ENCODE assay signal across 24 cellular contexts in the genomic region with DNA sequence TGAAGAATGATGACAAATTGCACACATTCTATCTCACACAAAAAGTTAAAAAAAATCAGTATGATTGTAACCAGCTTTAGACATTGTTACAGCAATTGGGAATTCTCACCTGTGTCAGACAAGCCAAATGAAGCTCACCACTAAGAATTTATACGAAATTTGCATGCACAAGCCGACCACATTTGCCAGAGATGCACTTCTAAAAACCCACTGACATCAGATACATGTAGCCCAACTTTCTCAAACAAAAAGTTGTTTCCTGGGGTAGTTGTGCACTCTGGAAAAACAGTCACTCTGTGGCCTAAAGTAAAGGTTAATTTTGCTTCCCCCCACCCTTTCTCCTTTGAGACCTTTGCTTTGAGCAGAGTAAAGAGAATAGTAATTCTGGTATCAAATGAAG.
DNase-seq lines count a peak whose midpoint lies in the region; ATAC-seq, FAIRE-seq and TF ChIP-seq lines count a peak whose summit lies in the region.
"Had no signal": no experiment of that assay in that cellular context is flagged by ENCODE, and none has a peak within 500 bp of the region (broad histone marks: within the 10 kb centered on the region; RNA-seq: fewer than 3 reads in every experiment).

No MANE protein-coding gene starts in this region.

- peaks cover 33 to 56% of the 10 kb centered on the region in 2 donors for H3K4me1 Mint-ChIP-seq in natural killer cell treated with Interleukin-12 subunit alpha and Interleukin-12 subunit beta and Interleukin-15 and Interleukin-18, amount 100 ng/mL, for 72 hours (ENCODE audit: low read depth in 2 of 2)
- H3K4me1 Mint-ChIP-seq in natural killer cell (no peaks in the 10 kb centered on the region), neural progenitor cell (no peaks in the 10 kb centered on the region)
- H3K4me1 Mint-ChIP-seq in activated T-helper 1 cell treated with anti-CD3 and anti-CD28 coated beads, Interleukin-12 subunit alpha, Interleukin-12 subunit beta, Interleukin-2, Interleukin-4 antibody, amounts not matched to agents 30 ng/mL and 10 ng/mL and 1 ng/mL, durations not matched to agents 14 hours and 24 hours and 36 hours (ENCODE audit: low read depth) = peaks cover 48% of the 10 kb centered on the region
- H3K4me1 Mint-ChIP-seq: CD4-positive, alpha-beta memory T cell had no signal

- H2AFZ ChIP-seq in GM12878 (ENCODE audit: control insufficient read depth, low read depth, low read length) = no peak overlapping the region
- no peak overlapping the region for H2AFZ ChIP-seq in neural progenitor cell (replicated peaks)
- H2AFZ ChIP-seq: GM23248, PC-9 had no signal

- intact Hi-C loops in natural killer cell (cut with micrococcal nuclease) = no loop called here
- intact Hi-C loops in activated T-helper 1 cell treated with anti-CD3 and anti-CD28 coated beads, Interleukin-12 subunit alpha, Interleukin-12 subunit beta, Interleukin-2, Interleukin-4 antibody, amounts not matched to agents 30 ng/mL and 10 ng/mL and 1 ng/mL, durations not matched to agents 14 hours and 24 hours and 36 hours (cut with micrococcal nuclease) = no loop called here
- intact Hi-C loops in GM12878 (cut with micrococcal nuclease; ENCODE audit: unreplicated experiment) = no loop called here

- no peak for TF ChIP-seq EP300 in GM12878 (IDR thresholded peaks at IDR 0.05; ENCODE audit: borderline replicate concordance in 1 of 2, control insufficient read depth in 1 of 2, low read depth in 2 of 2, low read length in 2 of 2)

- no peaks in the 10 kb centered on the region for H3K9me3 ChIP-seq in GM12878 (replicated peaks; ENCODE audit: control insufficient read depth, insufficient read depth, low read length)
- H3K9me3 ChIP-seq in neural progenitor cell (ENCODE audit: low read depth) = no peaks in the 10 kb centered on the region
- H3K9me3 ChIP-seq: MG63, SJCRH30 had no signal

- H3K27ac Mint-ChIP-seq in natural killer cell treated with Interleukin-12 subunit alpha and Interleukin-12 subunit beta and Interleukin-15 and Interleukin-18, amount 100 ng/mL, for 72 hours = peak overlapping the region; percentile 56 to 84
- no peak overlapping the region for H3K27ac Mint-ChIP-seq in natural killer cell
- peak overlapping the region; percentile 77 for H3K27ac Mint-ChIP-seq in activated T-helper 1 cell treated with anti-CD3 and anti-CD28 coated beads, Interleukin-12 subunit alpha, Interleukin-12 subunit beta, Interleukin-2, Interleukin-4 antibody, amounts not matched to agents 30 ng/mL and 10 ng/mL and 1 ng/mL, durations not matched to agents 14 hours and 24 hours and 36 hours
- H3K27ac Mint-ChIP-seq in neural progenitor cell = no peak overlapping the region
- H3K27ac Mint-ChIP-seq: CD4-positive, alpha-beta memory T cell had no signal

- TF ChIP-seq POLR2A in GM12878 (IDR thresholded peaks at IDR 0.05; ENCODE audit: low read depth, low read length) = no peak

- H3K4me1 ChIP-seq in GM12878 (ENCODE audit: control insufficient read depth, insufficient read depth, low read length) (no peaks in the 10 kb centered on the region), neural progenitor cell (no peaks in the 10 kb centered on the region)
- H3K4me1 ChIP-seq: SJCRH30 had no signal

- peaks cover 26% of the 10 kb centered on the region for H3K36me3 Mint-ChIP-seq in natural killer cell treated with Interleukin-12 subunit alpha and Interleukin-12 subunit beta and Interleukin-15 and Interleukin-18, amount 100 ng/mL, for 72 hours
- no peaks in the 10 kb centered on the region for H3K36me3 Mint-ChIP-seq in natural killer cell
- H3K36me3 Mint-ChIP-seq in activated T-helper 1 cell treated with anti-CD3 and anti-CD28 coated beads, Interleukin-12 subunit alpha, Interleukin-12 subunit beta, Interleukin-2, Interleukin-4 antibody, amounts not matched to agents 30 ng/mL and 10 ng/mL and 1 ng/mL, durations not matched to agents 14 hours and 24 hours and 36 hours (ENCODE audit: low read depth) = peaks cover 40% of the 10 kb centered on the region
- H3K36me3 Mint-ChIP-seq in neural progenitor cell = no peaks in the 10 kb centered on the region
- H3K36me3 Mint-ChIP-seq: CD4-positive, alpha-beta memory T cell had no signal

- RAD21 ChIA-PET in GM12878 (lab: Charles Lee; ENCODE audit: unreplicated experiment) = interaction anchor here (1.0 kb wide), 1 partner anchor 261 kb away, joined by 3 read pairs; no protein-coding TSS in a partner anchor

- DNase-seq in natural killer cell treated with Interleukin-12 subunit alpha and Interleukin-12 subunit beta and Interleukin-15 and Interleukin-18, amount 100 ng/mL, for 72 hours (ENCODE audit: low spot score) = no peak
- DNase-seq in natural killer cell (no peak), GM12878 (ENCODE audit: low read depth, low spot score) (peak; percentile 9), neural progenitor cell (ENCODE audit: low spot score) (no peak)
- no peak for DNase-seq in activated T-helper 1 cell treated with anti-CD3 and anti-CD28 coated beads, Interleukin-12 subunit alpha, Interleukin-12 subunit beta, Interleukin-2, Interleukin-4 antibody, amounts not matched to agents 30 ng/mL and 10 ng/mL and 1 ng/mL, durations not matched to agents 14 hours and 24 hours and 36 hours (ENCODE audit: low spot score)
- DNase-seq: C1 segment of cervical spinal cord; CD4-positive, alpha-beta memory T cell; COR-L47; DMS53; GM23248; H7; KBM-7; MG63; NCI-H1105 treated with DMSO at 0.1 percent for 48 hours; NCI-H146; NCI-H1930; NCI-H2107; NCI-H524; NCI-H82; PC-9; SJCRH30 had no signal

- CTCF ChIA-PET in GM12878 (lab: Yijun Ruan, JAX) = interaction anchor here (1.2 kb wide), 1 partner anchor 25 kb away, joined by 3 read pairs; no protein-coding TSS in a partner anchor

- H3K27me3 ChIP-seq in GM12878 (replicated peaks in 1 of 2; ENCODE audit: control insufficient read depth in 2 of 2, insufficient read depth in 2 of 2, low read length in 1 of 2) (no peaks in the 10 kb centered on the region), neural progenitor cell (no peaks in the 10 kb centered on the region)
- H3K27me3 ChIP-seq: MG63, SJCRH30 had no signal

- H3K27ac ChIP-seq in GM12878 (ENCODE audit: control insufficient read depth, insufficient read depth) (no peak overlapping the region), neural progenitor cell (no peak overlapping the region)
- H3K27ac ChIP-seq: GM23248, PC-9, SJCRH30 had no signal

- H3K4me3 ChIP-seq in GM12878 (no peak overlapping the region), neural progenitor cell (no peak overlapping the region)
- H3K4me3 ChIP-seq: GM23248, MG63, PC-9, SJCRH30 had no signal

- FAIRE-seq in GM12878 (lab: Jason Lieb, UNC) = no peak

- H3K79me2 ChIP-seq in GM12878 (ENCODE audit: control insufficient read depth, insufficient read depth, low read length) (no peaks in the 10 kb centered on the region), neural progenitor cell (ENCODE audit: low read depth) (no peaks in the 10 kb centered on the region)

- no peaks in the 10 kb centered on the region for H3K27me3 Mint-ChIP-seq in natural killer cell treated with Interleukin-12 subunit alpha and Interleukin-12 subunit beta and Interleukin-15 and Interleukin-18, amount 100 ng/mL, for 72 hours
- no peaks in the 10 kb centered on the region for H3K27me3 Mint-ChIP-seq in natural killer cell (ENCODE audit: low read depth in 2 of 2)
- H3K27me3 Mint-ChIP-seq in activated T-helper 1 cell treated with anti-CD3 and anti-CD28 coated beads, Interleukin-12 subunit alpha, Interleukin-12 subunit beta, Interleukin-2, Interleukin-4 antibody, amounts not matched to agents 30 ng/mL and 10 ng/mL and 1 ng/mL, durations not matched to agents 14 hours and 24 hours and 36 hours (ENCODE audit: insufficient read depth) = no peaks in the 10 kb centered on the region
- H3K27me3 Mint-ChIP-seq in neural progenitor cell (ENCODE audit: insufficient read depth, low read depth) = peaks cover 2% of the 10 kb centered on the region
- H3K27me3 Mint-ChIP-seq: CD4-positive, alpha-beta memory T cell had no signal

- ATAC-seq in natural killer cell treated with Interleukin-12 subunit alpha and Interleukin-12 subunit beta and Interleukin-15 and Interleukin-18, amount 100 ng/mL, for 72 hours = peak; percentile 55 to 75
- ATAC-seq in natural killer cell (no peak), GM12878 (no peak), GM18858 (IDR thresholded peaks at IDR 0.05; ENCODE audit: unreplicated experiment) (no peak), HG02981 (IDR thresholded peaks at IDR 0.05; ENCODE audit: unreplicated experiment) (no peak)
- ATAC-seq: Right ventricle myocardium inferior had no signal

- no peaks in the 10 kb centered on the region for H3K9me3 Mint-ChIP-seq in natural killer cell treated with Interleukin-12 subunit alpha and Interleukin-12 subunit beta and Interleukin-15 and Interleukin-18, amount 100 ng/mL, for 72 hours
- H3K9me3 Mint-ChIP-seq in natural killer cell (no peaks in the 10 kb centered on the region), neural progenitor cell (peaks cover 7% of the 10 kb centered on the region)
- H3K9me3 Mint-ChIP-seq in activated T-helper 1 cell treated with anti-CD3 and anti-CD28 coated beads, Interleukin-12 subunit alpha, Interleukin-12 subunit beta, Interleukin-2, Interleukin-4 antibody, amounts not matched to agents 30 ng/mL and 10 ng/mL and 1 ng/mL, durations not matched to agents 14 hours and 24 hours and 36 hours = peaks cover 19% of the 10 kb centered on the region

- in situ Hi-C loops in GM12878 (cut with MboI) = no loop called here

- no peak for TF ChIP-seq RAD21 in GM12878 (IDR thresholded peaks at IDR 0.05; ENCODE audit: insufficient read depth, low read depth, low read length)

- H3K4me2 ChIP-seq in GM12878 (ENCODE audit: control insufficient read depth, insufficient read depth) (no peak overlapping the region), neural progenitor cell (no peak overlapping the region)
- H3K4me2 ChIP-seq: PC-9 had no signal

- no TSS peak for BruUV-seq in GM12878 (replicated peaks; lab: Mats Ljungman, UMichigan)

- H3F3A ChIP-seq in neural progenitor cell (ENCODE audit: low read depth) = no peaks in the 10 kb centered on the region

- POLR2A ChIA-PET in GM12878 (lab: Charles Lee) = no interaction called here

- H3K4me3 Mint-ChIP-seq in natural killer cell treated with Interleukin-12 subunit alpha and Interleukin-12 subunit beta and Interleukin-15 and Interleukin-18, amount 100 ng/mL, for 72 hours = peak overlapping the region; percentile 42
- H3K4me3 Mint-ChIP-seq in natural killer cell (no peak overlapping the region), neural progenitor cell (no peak overlapping the region)
- no peak overlapping the region for H3K4me3 Mint-ChIP-seq in activated T-helper 1 cell treated with anti-CD3 and anti-CD28 coated beads, Interleukin-12 subunit alpha, Interleukin-12 subunit beta, Interleukin-2, Interleukin-4 antibody, amounts not matched to agents 30 ng/mL and 10 ng/mL and 1 ng/mL, durations not matched to agents 14 hours and 24 hours and 36 hours
- H3K4me3 Mint-ChIP-seq: CD4-positive, alpha-beta memory T cell had no signal

- H3K9ac ChIP-seq in GM12878 (ENCODE audit: control insufficient read depth, insufficient read depth, low read length) = no peak overlapping the region
- H3K9ac ChIP-seq in neural progenitor cell = no peak overlapping the region
- H3K9ac ChIP-seq: GM23248 had no signal

- TF ChIP-seq CTCF in natural killer cell (IDR thresholded peaks at IDR 0.05) (no peak), GM12878 (IDR thresholded peaks at IDR 0.05 in 2 of 3, conservative IDR thresholded peaks at IDR 0.05 in 1 of 3; ENCODE audit: control insufficient read depth in 2 of 3, extremely low read depth in 1 of 3, insufficient read depth in 1 of 3, low read depth in 3 of 3, low read length in 3 of 3) (no peak), neural progenitor cell (IDR thresholded peaks at IDR 0.05) (no peak)

- H3K36me3 ChIP-seq in GM12878 (ENCODE audit: control insufficient read depth in 2 of 2, insufficient read depth in 2 of 2, low read length in 1 of 2) = no peaks in the 10 kb centered on the region
- H3K36me3 ChIP-seq in neural progenitor cell = no peaks in the 10 kb centered on the region
- H3K36me3 ChIP-seq: MG63, SJCRH30 had no signal

- SMC1A ChIA-PET in GM12878 (lab: Charles Lee; ENCODE audit: uncharacterized antibody, unreplicated experiment) = interaction anchor here (1.0 to 1.5 kb wide), 2 partner anchors 26 to 93 kb away, joined by 4 to 5 read pairs; no protein-coding TSS in a partner anchor

- 18% methylated on average over 2 of the region's 2 CpGs for WGBS in GM12878 (ENCODE audit: insufficient coverage, insufficient replicate concordance, low lambda C conversion rate, missing lambda C conversion rate)

- no peaks in the 10 kb centered on the region for H4K20me1 ChIP-seq in GM12878 (ENCODE audit: control insufficient read depth, insufficient read depth)
- no peaks in the 10 kb centered on the region for H4K20me1 ChIP-seq in neural progenitor cell (ENCODE audit: low read depth)

Comparison
In these comparisons a context has a peak if more than half of its experiments do, and no peak if none do; other contexts are left out.
1. ATAC-seq: peak in natural killer cell treated with Interleukin-12 subunit alpha and Interleukin-12 subunit beta and Interleukin-15 and Interleukin-18, amount 100 ng/mL, for 72 hours (2 of 2); none in natural killer cell (0 of 3), GM12878 (single experiment), GM18858 (single experiment) and HG02981 (single experiment).
2. H3K27ac Mint-ChIP-seq: peak in natural killer cell treated with Interleukin-12 subunit alpha and Interleukin-12 subunit beta and Interleukin-15 and Interleukin-18, amount 100 ng/mL, for 72 hours (2 of 2) and activated T-helper 1 cell treated with anti-CD3 and anti-CD28 coated beads, Interleukin-12 subunit alpha, Interleukin-12 subunit beta, Interleukin-2, Interleukin-4 antibody, amounts not matched to agents 30 ng/mL and 10 ng/mL and 1 ng/mL, durations not matched to agents 14 hours and 24 hours and 36 hours (single experiment); none in natural killer cell (0 of 2) and neural progenitor cell (single experiment).